In the genomic region with DNA sequence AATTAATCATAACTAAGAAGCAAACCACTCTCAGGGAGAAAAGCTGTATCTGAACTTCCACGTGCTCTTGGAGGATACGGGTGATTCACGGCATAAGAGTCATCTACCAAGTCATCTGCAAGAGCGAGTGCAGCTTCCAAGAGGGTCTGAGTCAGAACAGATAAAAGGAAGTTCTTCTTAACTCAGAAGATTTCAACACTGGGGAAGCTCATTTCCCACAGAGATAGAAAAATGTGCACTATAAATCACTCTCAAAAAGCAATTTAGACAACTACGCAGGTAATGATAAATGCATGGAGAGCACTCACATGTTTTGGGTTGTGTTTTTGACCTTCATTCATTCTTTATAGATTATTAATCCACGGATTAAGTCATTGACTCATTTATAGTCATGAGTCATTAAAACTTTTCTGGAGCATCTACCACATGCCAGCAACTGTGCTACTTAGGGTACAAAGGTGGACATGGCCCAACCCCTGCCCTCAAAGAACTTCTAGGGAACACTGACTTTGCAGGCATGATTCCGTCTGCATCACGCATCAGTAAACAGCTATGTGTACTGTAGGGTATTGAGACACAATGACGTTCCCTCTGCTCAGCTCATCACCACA, we compare ENCODE assay signal across 9 cellular contexts. TPM values are rescaled to one million over a fixed set of nuclear protein-coding genes. Genes with fewer than 3 reads are reported as not detected.
DNase-seq lines count a peak whose midpoint lies in the region; ATAC-seq lines count a peak whose summit lies in the region.
"Had no signal": no experiment of that assay in that cellular context is flagged by ENCODE, and none has a peak within 500 bp of the region (broad histone marks: within the 10 kb centered on the region; RNA-seq: fewer than 3 reads in every experiment).

No MANE protein-coding gene starts in this region.

- WGBS in esophagus, 2 donors: 27 to 45% methylated on average over 9 of the region's 9 CpGs

- H3K4me1 ChIP-seq in esophagus (ENCODE audit: control insufficient read depth in 2 of 2, insufficient read depth in 2 of 2, low read length in 1 of 2): peaks cover 0 to 6% of the 10 kb centered on the region in 2 donors

- H3K4me3 ChIP-seq in esophagus (ENCODE audit: low read depth in 1 of 2, low read length in 2 of 2): no peak overlapping the region

- peak; percentile 10 for DNase-seq in NCI-H446 treated with DMSO at 0.1 percent for 48 hours (lab: John Stamatoyannopoulos, UW)
- DNase-seq in NCI-H446 (lab: John Stamatoyannopoulos, UW): no peak
- DNase-seq in RPMI7951 (ENCODE audit: low read depth): peak; percentile 98
- DNase-seq in sciatic nerve (ENCODE audit: low spot score): no peak
- no peak for DNase-seq in cerebellar nuclear complex (lab: John Stamatoyannopoulos, UW)
- no peak for DNase-seq in posterior cingulate gyrus
- DNase-seq in NCI-H2227 treated with DMSO at 0.1 percent for 48 hours (lab: John Stamatoyannopoulos, UW): no peak

- ATAC-seq in sciatic nerve: peak; percentile 93

- intact Hi-C loops in sciatic nerve (cut with DNase I) (no loop called here), posterior cingulate gyrus (cut with DNase I) (no loop called here)

- no peaks in the 10 kb centered on the region for H3K27me3 ChIP-seq in esophagus (ENCODE audit: control insufficient read depth in 1 of 2, insufficient read depth in 2 of 2, low read length in 2 of 2)

- H3K36me3 ChIP-seq in esophagus (ENCODE audit: control insufficient read depth in 2 of 2, insufficient read depth in 2 of 2, low read length in 1 of 2): no peaks in the 10 kb centered on the region

- H3K9me3 ChIP-seq in esophagus (ENCODE audit: control insufficient read depth in 2 of 2, insufficient read depth in 1 of 2, low read depth in 1 of 2, low read length in 1 of 2): no peaks in the 10 kb centered on the region

- peak overlapping the region; percentile 68 to 83 for H3K27ac ChIP-seq in esophagus (ENCODE audit: low read depth in 2 of 2, low read length in 1 of 2)
- H3K27ac ChIP-seq: 22Rv1 had no signal

RNA-seq across cellular contexts. Expression of a gene that starts 20.8 kb away (rescaled TPM):
- 13.2 and 18.9 TPM in 2 replicates for total RNA-seq in RPMI7951 (2014; rRNA removed; shearing (Covaris generic))
- polyA plus RNA-seq in esophagus: 1 to 10 TPM; 4.2 to 5.6 TPM
- total RNA-seq in sciatic nerve: 9.3 TPM

Comparison
In these comparisons a context has a peak if more than half of its experiments do, and no peak if none do; other contexts are left out.
1. DNase-seq: peak in NCI-H446 treated with DMSO at 0.1 percent for 48 hours (single experiment) and RPMI7951 (single experiment); none in NCI-H446 (0 of 2), sciatic nerve (single experiment), cerebellar nuclear complex (0 of 2), posterior cingulate gyrus (0 of 10) and NCI-H2227 treated with DMSO at 0.1 percent for 48 hours (single experiment).